ENCODE assay signal across 20 cellular contexts in genomic region chr1:108767115-108767514, GRCh38. TPM values are rescaled to one million over a fixed set of nuclear protein-coding genes. Genes with fewer than 3 reads are reported as not detected.
DNase-seq lines count a peak whose midpoint lies in the region; ATAC-seq, FAIRE-seq and TF ChIP-seq lines count a peak whose summit lies in the region.
"Had no signal": no experiment of that assay in that cellular context is flagged by ENCODE, and none has a peak within 500 bp of the region (broad histone marks: within the 10 kb centered on the region; RNA-seq: fewer than 3 reads in every experiment).

No MANE protein-coding gene starts in this region.

- no peak overlapping the region for H3K27ac ChIP-seq in astrocyte (ENCODE audit: low read depth, low read length)
- H3K27ac ChIP-seq in endothelial cell of umbilical vein (ENCODE audit: insufficient read depth, low read depth, low read length), result peak overlapping the region; percentile 4

- H3K4me2 ChIP-seq in astrocyte (ENCODE audit: low read length) (no peak overlapping the region), endothelial cell of umbilical vein (ENCODE audit: insufficient read depth, low read length) (no peak overlapping the region)

- intact Hi-C loops in endothelial cell of umbilical vein (cut with micrococcal nuclease), result no loop called here

- H3K9ac ChIP-seq in astrocyte (ENCODE audit: low read length) (no peak overlapping the region), endothelial cell of umbilical vein (replicated peaks; ENCODE audit: extremely low read depth, insufficient read depth, low read length) (no peak overlapping the region)

- H3K4me1 ChIP-seq in astrocyte (ENCODE audit: insufficient read depth, low read length) (no peaks in the 10 kb centered on the region), endothelial cell of umbilical vein (ENCODE audit: control insufficient read depth, extremely low read depth, insufficient read depth, low read length) (peaks cover 13% of the 10 kb centered on the region)

- H3K9me3 Mint-ChIP-seq in astrocyte (ENCODE audit: unreplicated experiment), result no peaks in the 10 kb centered on the region
- H3K9me3 Mint-ChIP-seq: CD4-positive, alpha-beta memory T cell; HFFc6 had no signal

- no peaks in the 10 kb centered on the region for H3K9me3 ChIP-seq in astrocyte (ENCODE audit: insufficient read depth, low read depth, low read length)
- H3K9me3 ChIP-seq in endothelial cell of umbilical vein (replicated peaks; ENCODE audit: control insufficient read depth, insufficient read depth, low read length), result no peaks in the 10 kb centered on the region
- H3K9me3 ChIP-seq: HAP-1 had no signal

- no peak for FAIRE-seq in astrocyte (lab: Jason Lieb, UNC)
- peak; percentile 68 for FAIRE-seq in endothelial cell of umbilical vein (lab: Jason Lieb, UNC)
- FAIRE-seq: G401.6, GM12892, H54 had no signal

- no peak for ATAC-seq in stimulated activated naive CD8-positive, alpha-beta T cell treated with anti-CD3 and anti-CD28 coated beads, Interleukin-15, Interleukin-2, amounts not matched to agents 100 U/mL and 50 U/mL, for 24 hours

- no peak overlapping the region for H3K4me3 ChIP-seq in astrocyte (ENCODE audit: insufficient read depth, low read depth, low read length)
- no peak overlapping the region for H3K4me3 ChIP-seq in endothelial cell of umbilical vein (replicated peaks in 1 of 3; ENCODE audit: insufficient read depth in 1 of 3, low read depth in 1 of 3, low read length in 3 of 3)
- H3K4me3 ChIP-seq: HAP-1 had no signal

- H3K36me3 ChIP-seq in astrocyte (ENCODE audit: insufficient read depth, low read length) (peaks cover 15% of the 10 kb centered on the region), endothelial cell of umbilical vein (ENCODE audit: control insufficient read depth in 2 of 2, extremely low read depth in 1 of 2, insufficient read depth in 2 of 2, low read length in 2 of 2) (peaks cover 0 to 2% of the 10 kb centered on the region in 2 experiments)

- BruUV-seq in endothelial cell of umbilical vein (replicated peaks; lab: Mats Ljungman, UMichigan), result no TSS peak

- TF ChIP-seq CTCF in astrocyte (IDR thresholded peaks at IDR 0.05; ENCODE audit: insufficient read depth, low read depth, low read length), result no peak
- no peak for TF ChIP-seq CTCF in endothelial cell of umbilical vein (IDR thresholded peaks at IDR 0.05; ENCODE audit: extremely low read depth in 1 of 2, insufficient read depth in 1 of 2, low read depth in 1 of 2, low read length in 2 of 2)

- no peak overlapping the region for H3K4me3 Mint-ChIP-seq in astrocyte (ENCODE audit: unreplicated experiment)
- H3K4me3 Mint-ChIP-seq: CD4-positive, alpha-beta memory T cell; HFFc6 had no signal

- CTCF ChIA-PET in endothelial cell of umbilical vein (lab: Charles Lee), result interaction anchor here (1.2 to 1.7 kb wide), 3 partner anchors 12 to 255 kb away, joined by 3 to 5 read pairs (median 4); no protein-coding TSS in a partner anchor

- H3K27me3 ChIP-seq in astrocyte (ENCODE audit: insufficient read depth, low read length) (no peaks in the 10 kb centered on the region), endothelial cell of umbilical vein (ENCODE audit: control insufficient read depth in 2 of 2, insufficient read depth in 2 of 2, low read length in 2 of 2) (no peaks in the 10 kb centered on the region)

- peak overlapping the region; percentile 22 for H3K27ac Mint-ChIP-seq in astrocyte (ENCODE audit: unreplicated experiment)
- H3K27ac Mint-ChIP-seq: HFFc6 had no signal

- H3K79me2 ChIP-seq in astrocyte (ENCODE audit: insufficient read depth, low read length) (peaks cover 7% of the 10 kb centered on the region), endothelial cell of umbilical vein (ENCODE audit: control insufficient read depth, insufficient read depth, low read length) (no peaks in the 10 kb centered on the region)

- TF ChIP-seq POLR2A in endothelial cell of umbilical vein (IDR thresholded peaks at IDR 0.05; ENCODE audit: low read depth, low read length), result no peak

- peaks cover 9% of the 10 kb centered on the region for H3K36me3 Mint-ChIP-seq in astrocyte (ENCODE audit: low read depth, unreplicated experiment)

- H2AFZ ChIP-seq in astrocyte (ENCODE audit: low read depth, low read length) (no peak overlapping the region), endothelial cell of umbilical vein (ENCODE audit: low read depth, low read length) (no peak overlapping the region)

- no peaks in the 10 kb centered on the region for H3K4me1 Mint-ChIP-seq in astrocyte (ENCODE audit: low read depth, unreplicated experiment)

- H4K20me1 ChIP-seq in astrocyte (ENCODE audit: insufficient read depth, low read length), result peaks cover 11% of the 10 kb centered on the region
- no peaks in the 10 kb centered on the region for H4K20me1 ChIP-seq in endothelial cell of umbilical vein (replicated peaks; ENCODE audit: control insufficient read depth, extremely low read depth, insufficient read depth, low read length)

- H3K27me3 Mint-ChIP-seq in astrocyte (ENCODE audit: low read depth, unreplicated experiment), result no peaks in the 10 kb centered on the region
- H3K27me3 Mint-ChIP-seq: CD4-positive, alpha-beta memory T cell had no signal

- dilution Hi-C loops in endothelial cell of umbilical vein (cut with MboI; ENCODE audit: extremely low pct_ligation_motif_present, low sequenced_read_pairs), result no loop called here

- H3K9me1 ChIP-seq in endothelial cell of umbilical vein (replicated peaks; ENCODE audit: control insufficient read depth, extremely low read depth, insufficient read depth, low read length), result no peaks in the 10 kb centered on the region

- DNase-seq in astrocyte (ENCODE audit: low read depth) (no peak), dermis blood vessel endothelial cell (peak; percentile 90), endothelial cell of umbilical vein (ENCODE audit: low read depth, low spot score) (peak; percentile 82), pulmonary artery endothelial cell (ENCODE audit: low read depth, low spot score) (peak; percentile 56), hypothalamus (lab: John Stamatoyannopoulos, UW) (no peak)
- no peak for DNase-seq in stimulated activated naive CD8-positive, alpha-beta T cell treated with anti-CD3 and anti-CD28 coated beads, Interleukin-15, Interleukin-2, amounts not matched to agents 100 U/mL and 50 U/mL, for 24 hours
- DNase-seq: C1 segment of cervical spinal cord; Calu3; CD4-positive, alpha-beta memory T cell; COR-L47; DMS53; DMS79 treated with DMSO at 0.1 percent for 48 hours; GOT3; HFFc6 had no signal

- POLR2A ChIA-PET in endothelial cell of umbilical vein (lab: Charles Lee), result no interaction called here

TF ChIP-seq in endothelial cell of umbilical vein, 7 proteins besides CTCF, POLR2A, EP300 and RAD21:
- TF ChIP-seq GATA2 (IDR thresholded peaks at IDR 0.05; ENCODE audit: insufficient read depth, insufficient read length, low read depth, low read length) (no peak), MYC (IDR thresholded peaks at IDR 0.05; ENCODE audit: low read depth, low read length) (no peak), JUN (IDR thresholded peaks at IDR 0.05; ENCODE audit: borderline replicate concordance, insufficient read depth, insufficient read length, low read depth) (no peak), MAX (IDR thresholded peaks at IDR 0.05; ENCODE audit: insufficient read depth, insufficient read length) (no peak), POLR2AphosphoS5 (IDR thresholded peaks at IDR 0.05; ENCODE audit: insufficient read depth, low read depth, low read length) (no peak), EZH2 (IDR thresholded peaks at IDR 0.05; ENCODE audit: borderline replicate concordance, low read depth, low read length, severe bottlenecking) (no peak), FOS (IDR thresholded peaks at IDR 0.05; ENCODE audit: borderline replicate concordance, insufficient read depth, low read length) (no peak)

RNA-seq across cellular contexts. Expression of gene STXBP3, which starts 20.6 kb away (rescaled TPM):
- total RNA-seq in astrocyte (38.9 and 48.5 TPM in 2 replicates), dermis blood vessel endothelial cell (63.6 and 66.0 TPM in 2 replicates), endothelial cell of umbilical vein (37.2 and 44.1 TPM in 2 replicates), pulmonary artery endothelial cell (42.1 and 48.1 TPM in 2 replicates)
- polyA plus RNA-seq in endothelial cell of umbilical vein, result 4.8 and 9.4 TPM in 2 replicates
- polyA plus RNA-seq in endothelial cell of umbilical vein (2011; cell fraction: cytosol; rRNA removed), result 13.5 and 14.9 TPM in 2 replicates
- polyA plus RNA-seq in endothelial cell of umbilical vein (2011; cell fraction: nucleus; rRNA removed), result 28.4 and 50.2 TPM in 2 replicates
- 33.0 and 37.5 TPM in 2 replicates for polyA plus RNA-seq in endothelial cell of umbilical vein (2012)
- 8.0 and 11.6 TPM in 2 replicates for polyA minus RNA-seq in endothelial cell of umbilical vein
- 11.7 TPM for polyA minus RNA-seq in endothelial cell of umbilical vein (2011; cell fraction: cytosol; rRNA and poly(A)+ RNA removed)
- polyA minus RNA-seq in endothelial cell of umbilical vein (2011; cell fraction: nucleus; rRNA and poly(A)+ RNA removed), result 24.4 and 38.1 TPM in 2 replicates

RNA-seq across cellular contexts. Expression of gene FNDC7, which starts 54.4 kb away (rescaled TPM):
- total RNA-seq in astrocyte, result 0.20 TPM in 1 of 2 replicates, not detected in the other
- total RNA-seq in dermis blood vessel endothelial cell, result not detected in 2 replicates
- total RNA-seq in endothelial cell of umbilical vein, result not detected in 2 replicates
- polyA plus RNA-seq in endothelial cell of umbilical vein, result not detected in 2 replicates
- polyA plus RNA-seq in endothelial cell of umbilical vein (2011; cell fraction: cytosol; rRNA removed), result not detected in 2 replicates
- polyA plus RNA-seq in endothelial cell of umbilical vein (2011; cell fraction: nucleus; rRNA removed), result 0.05 and 0.10 TPM in 2 replicates
- polyA plus RNA-seq in endothelial cell of umbilical vein (2012), result not detected in 2 replicates
- polyA minus RNA-seq in endothelial cell of umbilical vein, result 0.49 TPM in 1 of 2 replicates, not detected in the other
- polyA minus RNA-seq in endothelial cell of umbilical vein (2011; cell fraction: cytosol; rRNA and poly(A)+ RNA removed), result 0.31 TPM
- polyA minus RNA-seq in endothelial cell of umbilical vein (2011; cell fraction: nucleus; rRNA and poly(A)+ RNA removed), result 0.29 TPM in 1 of 2 replicates, not detected in the other
- 0.04 and 0.07 TPM in 2 replicates for total RNA-seq in pulmonary artery endothelial cell
- total RNA-seq: A172, Calu3 had no signal
- polyA plus RNA-seq: BJ had no signal

Comparison
In these comparisons a context has a peak if more than half of its experiments do, and no peak if none do; other contexts are left out.
1. DNase-seq: peak in dermis blood vessel endothelial cell (single experiment), endothelial cell of umbilical vein (single experiment) and pulmonary artery endothelial cell (single experiment); none in astrocyte (single experiment), stimulated activated naive CD8-positive, alpha-beta T cell treated with anti-CD3 and anti-CD28 coated beads, Interleukin-15, Interleukin-2, amounts not matched to agents 100 U/mL and 50 U/mL, for 24 hours (single experiment) and hypothalamus (0 of 51).